ENCODE assay signal across 22 cellular contexts in genomic region chr5:167951121-167951520, GRCh38.
DNase-seq lines count a peak whose midpoint lies in the region; ATAC-seq and TF ChIP-seq lines count a peak whose summit lies in the region.
"Had no signal": no experiment of that assay in that cellular context is flagged by ENCODE, and none has a peak within 500 bp of the region (broad histone marks: within the 10 kb centered on the region; RNA-seq: fewer than 3 reads in every experiment).

No MANE protein-coding gene starts in this region.

- POLR2A ChIA-PET in activated CD8-positive, alpha-beta T cell treated with anti-CD3 and anti-CD28 coated beads, Interleukin-2, amount 10 ng/mL, durations not matched to agents 7 days and 5 days (lab: Charles Lee), result no interaction called here

- peak overlapping the region; percentile 27 for H3K27ac Mint-ChIP-seq in nephron progenitor cell
- no peak overlapping the region for H3K27ac Mint-ChIP-seq in activated CD8-positive, alpha-beta T cell treated with anti-CD3 and anti-CD28 coated beads, Interleukin-2, amount 10 ng/mL, durations not matched to agents 7 days and 5 days
- H3K27ac Mint-ChIP-seq: dendritic cell treated with granulocyte-macrophage colony-stimulating factor and Interleukin-4, amounts not matched to agents 40 ng/mL and 50 ng/mL, for 4 days; T-cell had no signal

- no peak for TF ChIP-seq CTCF in nephron progenitor cell (IDR thresholded peaks at IDR 0.05)
- no peak for TF ChIP-seq CTCF in spleen (IDR thresholded peaks at IDR 0.05 in 8 of 11, conservative IDR thresholded peaks at IDR 0.05 in 3 of 11)

- H3K79me2 ChIP-seq in Karpas-422 (ENCODE audit: low read length), result no peaks in the 10 kb centered on the region

- 25 to 46% (median 33%) methylated on average over 4 of the region's 4 CpGs for WGBS in spleen, 5 donors

- peaks cover 8% of the 10 kb centered on the region; the same call in 1 of the 2 replicates for H3K4me1 ChIP-seq in BLaER1
- H3K4me1 ChIP-seq in Karpas-422 (ENCODE audit: low read length), result no peaks in the 10 kb centered on the region
- H3K4me1 ChIP-seq in spleen, result no peaks in the 10 kb centered on the region
- H3K4me1 ChIP-seq: right lobe of liver had no signal

- no peaks in the 10 kb centered on the region for H3K27me3 Mint-ChIP-seq in nephron progenitor cell (ENCODE audit: low read depth, poor library complexity)
- H3K27me3 Mint-ChIP-seq in activated CD8-positive, alpha-beta T cell treated with anti-CD3 and anti-CD28 coated beads, Interleukin-2, amount 10 ng/mL, durations not matched to agents 7 days and 5 days (ENCODE audit: low read depth), result no peaks in the 10 kb centered on the region
- H3K27me3 Mint-ChIP-seq: dendritic cell treated with granulocyte-macrophage colony-stimulating factor and Interleukin-4, amounts not matched to agents 40 ng/mL and 50 ng/mL, for 4 days; T-cell had no signal

- H3K4me2 ChIP-seq in BLaER1 (peak overlapping the region; percentile 31; the same call in 1 of the 2 replicates), Karpas-422 (ENCODE audit: low read depth, low read length, poor library complexity, severe bottlenecking) (peak overlapping the region; percentile 9)

- no peak overlapping the region for H3K4me3 ChIP-seq in BLaER1
- no peak overlapping the region for H3K4me3 ChIP-seq in Karpas-422 (ENCODE audit: low read length)
- no peak overlapping the region for H3K4me3 ChIP-seq in spleen
- H3K4me3 ChIP-seq: mucosa of descending colon, right lobe of liver had no signal

- H4K20me1 ChIP-seq in BLaER1 (peaks cover 8% of the 10 kb centered on the region; the same call in 1 of the 2 replicates), Karpas-422 (ENCODE audit: insufficient read depth, low read depth, low read length) (no peaks in the 10 kb centered on the region)

- CTCF ChIA-PET in activated CD8-positive, alpha-beta T cell treated with anti-CD3 and anti-CD28 coated beads, Interleukin-2, amount 10 ng/mL, durations not matched to agents 7 days and 5 days (lab: Charles Lee), result no interaction called here

- intact Hi-C loops in spleen (cut with DNase I; ENCODE audit: low total_unique reads), result no loop called here

- H3K36me3 Mint-ChIP-seq in nephron progenitor cell (ENCODE audit: low read depth), result peaks cover 12% of the 10 kb centered on the region
- H3K36me3 Mint-ChIP-seq in activated CD8-positive, alpha-beta T cell treated with anti-CD3 and anti-CD28 coated beads, Interleukin-2, amount 10 ng/mL, durations not matched to agents 7 days and 5 days (ENCODE audit: low read depth), result no peaks in the 10 kb centered on the region
- H3K36me3 Mint-ChIP-seq: T-cell had no signal

- no peak for ATAC-seq in activated CD8-positive, alpha-beta T cell treated with anti-CD3 and anti-CD28 coated beads, Interleukin-2, amount 10 ng/mL, durations not matched to agents 7 days and 5 days
- ATAC-seq: HepG2, mucosa of descending colon, right lobe of liver, T-cell had no signal

- H3K27ac ChIP-seq in BLaER1 (no peak overlapping the region), Karpas-422 (ENCODE audit: low read length) (no peak overlapping the region), spleen (no peak overlapping the region)
- H3K27ac ChIP-seq: C4-2B, right lobe of liver had no signal

- TF ChIP-seq POLR2A in spleen (IDR thresholded peaks at IDR 0.05), result no peak

- no peaks in the 10 kb centered on the region for H3K9me2 ChIP-seq in Karpas-422 (replicated peaks; ENCODE audit: insufficient read depth, low read length)

- peaks cover 75% of the 10 kb centered on the region for H3K4me1 Mint-ChIP-seq in nephron progenitor cell
- H3K4me1 Mint-ChIP-seq in activated CD8-positive, alpha-beta T cell treated with anti-CD3 and anti-CD28 coated beads, Interleukin-2, amount 10 ng/mL, durations not matched to agents 7 days and 5 days (ENCODE audit: low read depth), result no peaks in the 10 kb centered on the region

- no peak overlapping the region for H2AFZ ChIP-seq in Karpas-422 (ENCODE audit: low read length)

- H3K27me3 ChIP-seq in BLaER1 (no peaks in the 10 kb centered on the region), Karpas-422 (ENCODE audit: low read length) (no peaks in the 10 kb centered on the region), spleen (replicated peaks in 1 of 7) (no peaks in the 10 kb centered on the region)
- H3K27me3 ChIP-seq: right lobe of liver had no signal

- H3K9me3 Mint-ChIP-seq in nephron progenitor cell, result peaks cover 12% of the 10 kb centered on the region
- H3K9me3 Mint-ChIP-seq in activated CD8-positive, alpha-beta T cell treated with anti-CD3 and anti-CD28 coated beads, Interleukin-2, amount 10 ng/mL, durations not matched to agents 7 days and 5 days (ENCODE audit: insufficient read depth), result no peaks in the 10 kb centered on the region
- H3K9me3 Mint-ChIP-seq: dendritic cell treated with granulocyte-macrophage colony-stimulating factor and Interleukin-4, amounts not matched to agents 40 ng/mL and 50 ng/mL, for 4 days had no signal

- H3K36me3 ChIP-seq in BLaER1 (peaks cover 49% of the 10 kb centered on the region), Karpas-422 (ENCODE audit: insufficient read depth, low read length) (no peaks in the 10 kb centered on the region), spleen (no peaks in the 10 kb centered on the region)
- H3K36me3 ChIP-seq: right lobe of liver had no signal

- DNase-seq in Karpas-422 (no peak), cerebellar cortex (ENCODE audit: low spot score) (peak; percentile 22), nephron progenitor cell (no peak), NCI-H2107 (lab: John Stamatoyannopoulos, UW) (no peak), spleen (no peak), DMS153 (lab: John Stamatoyannopoulos, UW) (no peak)
- DNase-seq in activated CD8-positive, alpha-beta T cell treated with anti-CD3 and anti-CD28 coated beads, Interleukin-2, amount 10 ng/mL, durations not matched to agents 7 days and 5 days, result no peak
- DNase-seq: activated CD4-positive, CD25-positive, alpha-beta regulatory T cell; activated gamma-delta T cell; DND-41; erythroblast; mucosa of descending colon; NCI-H1092; NCI-H748 treated with DMSO at 0.1 percent for 48 hours; nucleus accumbens; right lobe of liver; stimulated activated CD4-positive, alpha-beta T cell treated with anti-CD3 and anti-CD28 coated beads, Interleukin-2, amount 100 ng/mL, for 48 hours; T-cell had no signal

- H3K4me3 Mint-ChIP-seq in nephron progenitor cell, result no peak overlapping the region
- no peak overlapping the region for H3K4me3 Mint-ChIP-seq in activated CD8-positive, alpha-beta T cell treated with anti-CD3 and anti-CD28 coated beads, Interleukin-2, amount 10 ng/mL, durations not matched to agents 7 days and 5 days
- H3K4me3 Mint-ChIP-seq: dendritic cell treated with granulocyte-macrophage colony-stimulating factor and Interleukin-4, amounts not matched to agents 40 ng/mL and 50 ng/mL, for 4 days; T-cell had no signal

- H3K9ac ChIP-seq in BLaER1 (no peak overlapping the region), Karpas-422 (ENCODE audit: low read length) (no peak overlapping the region)

- H3K9me3 ChIP-seq in BLaER1 (peaks cover 19% of the 10 kb centered on the region), Karpas-422 (ENCODE audit: low read length) (no peaks in the 10 kb centered on the region), spleen (peaks cover 0 to 12% (median 0%) of the 10 kb centered on the region in 8 donors)
- H3K9me3 ChIP-seq: mucosa of descending colon, right lobe of liver had no signal
